Comparison of ENCODE assay signal across 1 cellular context in genomic region chrX:74178536-74178935, GRCh38.
TF ChIP-seq lines count a peak whose summit lies in the region.

No MANE protein-coding gene starts in this region.

TF ChIP-seq in HEK293, 187 proteins besides CTCF, POLR2A, EP300 and RAD21 (continued from another document):
- no peak for TF ChIP-seq KLF10 (tag by site-specific recombination; IDR thresholded peaks at IDR 0.05)
- TF ChIP-seq OSR2 (tag by site-specific recombination; IDR thresholded peaks at IDR 0.05) = no peak
- no peak for TF ChIP-seq SALL2 (tag by site-specific recombination; IDR thresholded peaks at IDR 0.05; ENCODE audit: borderline replicate concordance)
- TF ChIP-seq YY1 (tag by site-specific recombination; IDR thresholded peaks at IDR 0.05) = no peak
- TF ChIP-seq ZNF792 (tag by site-specific recombination; IDR thresholded peaks at IDR 0.05) = no peak
- no peak for TF ChIP-seq ZNF391 (tag by site-specific recombination; IDR thresholded peaks at IDR 0.05; ENCODE audit: borderline replicate concordance, low read depth)
- no peak for TF ChIP-seq ZNF138 (tag by site-specific recombination; IDR thresholded peaks at IDR 0.05; ENCODE audit: borderline replicate concordance)
- TF ChIP-seq ZXDB (tag by site-specific recombination; IDR thresholded peaks at IDR 0.05) = 0 out of 2 replicates have a peak, but pooled peaks have one; percentile 10
- TF ChIP-seq PRDM10 (tag by site-specific recombination; IDR thresholded peaks at IDR 0.05) = 0 out of 2 replicates have a peak, but pooled peaks have one; percentile 41
- TF ChIP-seq GLI4 (tag by site-specific recombination; IDR thresholded peaks at IDR 0.05) = no peak
- no peak for TF ChIP-seq ZNF473 (tag by site-specific recombination; IDR thresholded peaks at IDR 0.05)
- TF ChIP-seq ZFP69B (tag by site-specific recombination; IDR thresholded peaks at IDR 0.05) = no peak
- TF ChIP-seq, protein P1, sequence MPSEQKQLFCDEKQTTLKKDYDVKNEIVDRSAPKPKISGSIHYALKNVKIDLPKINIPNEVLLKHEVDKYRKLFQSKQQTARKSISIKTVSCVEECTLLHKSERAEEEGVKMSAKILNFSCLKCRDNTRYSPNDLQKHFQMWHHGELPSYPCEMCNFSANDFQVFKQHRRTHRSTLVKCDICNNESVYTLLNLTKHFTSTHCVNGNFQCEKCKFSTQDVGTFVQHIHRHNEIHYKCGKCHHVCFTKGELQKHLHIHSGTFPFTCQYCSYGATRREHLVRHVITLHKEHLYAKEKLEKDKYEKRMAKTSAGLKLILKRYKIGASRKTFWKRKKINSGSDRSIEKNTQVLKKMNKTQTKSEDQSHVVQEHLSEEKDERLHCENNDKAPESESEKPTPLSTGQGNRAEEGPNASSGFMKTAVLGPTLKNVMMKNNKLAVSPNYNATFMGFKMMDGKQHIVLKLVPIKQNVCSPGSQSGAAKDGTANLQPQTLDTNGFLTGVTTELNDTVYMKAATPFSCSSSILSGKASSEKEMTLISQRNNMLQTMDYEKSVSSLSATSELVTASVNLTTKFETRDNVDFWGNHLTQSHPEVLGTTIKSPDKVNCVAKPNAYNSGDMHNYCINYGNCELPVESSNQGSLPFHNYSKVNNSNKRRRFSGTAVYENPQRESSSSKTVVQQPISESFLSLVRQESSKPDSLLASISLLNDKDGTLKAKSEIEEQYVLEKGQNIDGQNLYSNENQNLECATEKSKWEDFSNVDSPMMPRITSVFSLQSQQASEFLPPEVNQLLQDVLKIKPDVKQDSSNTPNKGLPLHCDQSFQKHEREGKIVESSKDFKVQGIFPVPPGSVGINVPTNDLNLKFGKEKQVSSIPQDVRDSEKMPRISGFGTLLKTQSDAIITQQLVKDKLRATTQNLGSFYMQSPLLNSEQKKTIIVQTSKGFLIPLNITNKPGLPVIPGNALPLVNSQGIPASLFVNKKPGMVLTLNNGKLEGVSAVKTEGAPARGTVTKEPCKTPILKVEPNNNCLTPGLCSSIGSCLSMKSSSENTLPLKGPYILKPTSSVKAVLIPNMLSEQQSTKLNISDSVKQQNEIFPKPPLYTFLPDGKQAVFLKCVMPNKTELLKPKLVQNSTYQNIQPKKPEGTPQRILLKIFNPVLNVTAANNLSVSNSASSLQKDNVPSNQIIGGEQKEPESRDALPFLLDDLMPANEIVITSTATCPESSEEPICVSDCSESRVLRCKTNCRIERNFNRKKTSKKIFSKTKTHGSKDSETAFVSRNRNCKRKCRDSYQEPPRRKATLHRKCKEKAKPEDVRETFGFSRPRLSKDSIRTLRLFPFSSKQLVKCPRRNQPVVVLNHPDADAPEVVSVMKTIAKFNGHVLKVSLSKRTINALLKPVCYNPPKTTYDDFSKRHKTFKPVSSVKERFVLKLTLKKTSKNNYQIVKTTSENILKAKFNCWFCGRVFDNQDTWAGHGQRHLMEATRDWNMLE (tag by site-specific recombination; conservative IDR thresholded peaks at IDR 0.05; ENCODE audit: low read depth) = no peak
- TF ChIP-seq ZNF677 (tag by site-specific recombination; IDR thresholded peaks at IDR 0.05) = no peak
- TF ChIP-seq ZNF174 (tag by site-specific recombination; IDR thresholded peaks at IDR 0.05) = no peak
- no peak for TF ChIP-seq ZSCAN16 (tag by site-specific recombination; IDR thresholded peaks at IDR 0.05)
- TF ChIP-seq HOXA7 (CRISPR knock-in tag; IDR thresholded peaks at IDR 0.05; ENCODE audit: borderline replicate concordance) = no peak
- TF ChIP-seq, protein P2, sequence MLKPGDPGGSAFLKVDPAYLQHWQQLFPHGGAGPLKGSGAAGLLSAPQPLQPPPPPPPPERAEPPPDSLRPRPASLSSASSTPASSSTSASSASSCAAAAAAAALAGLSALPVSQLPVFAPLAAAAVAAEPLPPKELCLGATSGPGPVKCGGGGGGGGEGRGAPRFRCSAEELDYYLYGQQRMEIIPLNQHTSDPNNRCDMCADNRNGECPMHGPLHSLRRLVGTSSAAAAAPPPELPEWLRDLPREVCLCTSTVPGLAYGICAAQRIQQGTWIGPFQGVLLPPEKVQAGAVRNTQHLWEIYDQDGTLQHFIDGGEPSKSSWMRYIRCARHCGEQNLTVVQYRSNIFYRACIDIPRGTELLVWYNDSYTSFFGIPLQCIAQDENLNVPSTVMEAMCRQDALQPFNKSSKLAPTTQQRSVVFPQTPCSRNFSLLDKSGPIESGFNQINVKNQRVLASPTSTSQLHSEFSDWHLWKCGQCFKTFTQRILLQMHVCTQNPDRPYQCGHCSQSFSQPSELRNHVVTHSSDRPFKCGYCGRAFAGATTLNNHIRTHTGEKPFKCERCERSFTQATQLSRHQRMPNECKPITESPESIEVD (tag by site-specific recombination; IDR thresholded peaks at IDR 0.05) = 0 out of 2 replicates have a peak, but pooled peaks have one; percentile 16
- no peak for TF ChIP-seq RBAK (tag by site-specific recombination; IDR thresholded peaks at IDR 0.05)
- TF ChIP-seq ZNF19 (tag by site-specific recombination; IDR thresholded peaks at IDR 0.05; ENCODE audit: low read depth) = no peak
- no peak for TF ChIP-seq ZNF629 (tag by site-specific recombination; IDR thresholded peaks at IDR 0.05)
- peak; percentile 62 for TF ChIP-seq FEZF1 (tag by site-specific recombination; IDR thresholded peaks at IDR 0.05)
- TF ChIP-seq ZNF48 (tag by site-specific recombination; IDR thresholded peaks at IDR 0.05) = no peak
- TF ChIP-seq MYNN (tag by site-specific recombination; IDR thresholded peaks at IDR 0.05; ENCODE audit: borderline replicate concordance) = no peak
- TF ChIP-seq ZNF830 (tag by site-specific recombination; IDR thresholded peaks at IDR 0.05; ENCODE audit: low read depth) = no peak
- TF ChIP-seq ZNF843 (tag by site-specific recombination; IDR thresholded peaks at IDR 0.05) = 0 out of 2 replicates have a peak, but pooled peaks have one; percentile 13
